ENCODE assay signal across 21 cellular contexts in genomic region chr1:109886827-109887226, GRCh38. TPM values are rescaled to one million over a fixed set of nuclear protein-coding genes. Genes with fewer than 3 reads are reported as not detected.
A peak's percentile ranks its signal among the peaks of the same experiment; 100 is the strongest.
DNase-seq lines count a peak whose midpoint lies in the region; ATAC-seq and TF ChIP-seq lines count a peak whose summit lies in the region.
"Had no signal": no experiment of that assay in that cellular context is flagged by ENCODE, and none has a peak within 500 bp of the region (broad histone marks: within the 10 kb centered on the region; RNA-seq: fewer than 3 reads in every experiment).

No MANE protein-coding gene starts in this region.

- DNase-seq in CD1c-positive myeloid dendritic cell (ENCODE audit: extremely low spot score): peak; percentile 88
- DNase-seq in Karpas-422: peak; percentile 71
- peak; percentile 84 for DNase-seq in SIG-M5 treated with dmso at 0.1 percent for 504 hours (lab: John Stamatoyannopoulos, UW; ENCODE audit: unreplicated experiment)
- DNase-seq in mucosa of descending colon: peak in 1 of 3 donors; percentile 24
- DNase-seq in D341Med (ENCODE audit: low spot score): no peak
- DNase-seq in activated CD8-positive, alpha-beta memory T cell treated with anti-CD3 and anti-CD28 coated beads for 24 hours: no peak
- DNase-seq in HK-2 (ENCODE audit: unreplicated experiment): no peak
- DNase-seq: activated CD8-positive, alpha-beta T cell treated with anti-CD3 and anti-CD28 coated beads, Interleukin-2, amount 10 ng/mL, durations not matched to agents 7 days and 5 days; effector CD8-positive, alpha-beta T cell; GDM1; heart right ventricle; mesenchymal stem cell; NCI-H146; NCI-H446; nucleus accumbens; PC-9; sigmoid colon had no signal

- intact Hi-C loops in mucosa of descending colon (cut with DNase I, micrococcal nuclease): no loop called here

- H3K4me1 ChIP-seq in Karpas-422 (ENCODE audit: low read length) (peaks cover 12% of the 10 kb centered on the region), mucosa of descending colon (ENCODE audit: low read depth) (peaks cover 2% of the 10 kb centered on the region)

- no peaks in the 10 kb centered on the region for H3K79me2 ChIP-seq in Karpas-422 (ENCODE audit: low read length)

- H3K9me3 ChIP-seq in Karpas-422 (ENCODE audit: low read length): no peaks in the 10 kb centered on the region
- H3K9me3 ChIP-seq in mucosa of descending colon: no peaks in the 10 kb centered on the region
- H3K9me3 ChIP-seq: heart right ventricle, sigmoid colon, suprapubic skin had no signal

- 0 out of 2 replicates have a peak, but pooled peaks cover 5% of the 10 kb centered on the region for H4K20me1 ChIP-seq in Karpas-422 (ENCODE audit: insufficient read depth, low read depth, low read length)

- no peaks in the 10 kb centered on the region for H3K27me3 ChIP-seq in Karpas-422 (ENCODE audit: low read length)
- H3K27me3 ChIP-seq: heart right ventricle, sigmoid colon, suprapubic skin had no signal

- H3K9ac ChIP-seq in Karpas-422 (ENCODE audit: low read length): no peak overlapping the region
- H3K9ac ChIP-seq: KMS-11 had no signal

- H3K4me2 ChIP-seq in Karpas-422 (ENCODE audit: low read depth, low read length, poor library complexity, severe bottlenecking): no peak overlapping the region
- H3K4me2 ChIP-seq: KMS-11, PC-9 had no signal

- no peak for TF ChIP-seq CTCF in mucosa of descending colon (IDR thresholded peaks at IDR 0.05)

- H3K4me3 ChIP-seq in Karpas-422 (ENCODE audit: low read length) (no peak overlapping the region), mucosa of descending colon (no peak overlapping the region)
- H3K4me3 ChIP-seq: heart right ventricle, PC-9, sigmoid colon, suprapubic skin had no signal

- no peak overlapping the region for H2AFZ ChIP-seq in Karpas-422 (ENCODE audit: low read length)
- H2AFZ ChIP-seq: PC-9 had no signal

- ATAC-seq in mucosa of descending colon: peak; percentile 59
- no peak for ATAC-seq in HG03139 (IDR thresholded peaks at IDR 0.05; ENCODE audit: unreplicated experiment)
- ATAC-seq: activated CD8-positive, alpha-beta T cell treated with anti-CD3 and anti-CD28 coated beads, Interleukin-2, amount 10 ng/mL, durations not matched to agents 7 days and 5 days; heart right ventricle; SK-N-SH treated with all-trans-retinoic acid at 6 μM for 48 hours had no signal

- H3K27ac ChIP-seq in Karpas-422 (ENCODE audit: low read length): no peak overlapping the region
- H3K27ac ChIP-seq: KMS-11, PC-9, sigmoid colon, suprapubic skin had no signal

- H3K36me3 ChIP-seq in Karpas-422 (ENCODE audit: insufficient read depth, low read length) (no peaks in the 10 kb centered on the region), mucosa of descending colon (ENCODE audit: low read depth) (no peaks in the 10 kb centered on the region)
- H3K36me3 ChIP-seq: heart right ventricle, sigmoid colon, suprapubic skin had no signal

- no peaks in the 10 kb centered on the region for H3K9me2 ChIP-seq in Karpas-422 (replicated peaks; ENCODE audit: insufficient read depth, low read length)

RNA-seq across cellular contexts. Expression of gene CSF1, which starts 23.8 kb away (rescaled TPM):
- 0.07 and 0.29 TPM in 2 replicates for total RNA-seq in Karpas-422 (2014; rRNA removed; shearing (Covaris generic); ENCODE audit: low replicate concordance)
- total RNA-seq in mucosa of descending colon: 10 to 100 TPM in 2 of 3 donors, 1 to 10 TPM in 1; 6.5 to 34.4 (median 19.9) TPM

Comparison
In these comparisons a context has a peak if more than half of its experiments do, and no peak if none do; other contexts are left out.
1. DNase-seq: peak in CD1c-positive myeloid dendritic cell (single experiment), Karpas-422 (single experiment) and SIG-M5 treated with dmso at 0.1 percent for 504 hours (single experiment); none in D341Med (single experiment), activated CD8-positive, alpha-beta memory T cell treated with anti-CD3 and anti-CD28 coated beads for 24 hours (single experiment) and HK-2 (single experiment).